8 cellular contexts compared by ENCODE assay signal in genomic region chr6:87588756-87589407, GRCh38. TPM values are rescaled to one million over a fixed set of nuclear protein-coding genes. Genes with fewer than 3 reads are reported as not detected.
DNase-seq lines count a peak whose midpoint lies in the region; ATAC-seq and TF ChIP-seq lines count a peak whose summit lies in the region.

No MANE protein-coding gene starts in this region.

- intact Hi-C loops in activated CD8-positive, alpha-beta T cell treated with anti-CD3 and anti-CD28 coated beads for 36 hours (cut with micrococcal nuclease): no loop called here

- H3K27ac Mint-ChIP-seq in activated CD8-positive, alpha-beta T cell treated with anti-CD3 and anti-CD28 coated beads for 36 hours: peak overlapping the region; percentile 84
- peak overlapping the region; percentile 95 for H3K27ac Mint-ChIP-seq in stimulated activated effector memory CD8-positive, alpha-beta T cell treated with anti-CD3 and anti-CD28 coated beads, Interleukin-12 subunit alpha, Interleukin-12 subunit beta, amount 100 ng/mL, for 72 hours

- peaks cover 3% of the 10 kb centered on the region for H3K4me1 ChIP-seq in iPS-15b (ENCODE audit: control insufficient read depth, insufficient read depth, low read length)

- H3K36me3 ChIP-seq in iPS-15b (ENCODE audit: control insufficient read depth, insufficient read depth, low read length): no peaks in the 10 kb centered on the region

- CTCF ChIA-PET in activated CD8-positive, alpha-beta T cell treated with anti-CD3 and anti-CD28 coated beads for 36 hours (lab: Charles Lee): interaction anchor here (1.0 kb wide), 3 partner anchors 16 to 196 kb away, joined by 3 read pairs; no protein-coding TSS in a partner anchor

- TF ChIP-seq CTCF in HFF-Myc (IDR thresholded peaks at IDR 0.05; ENCODE audit: low read depth, low read length, missing control alignments) (no peak), omental fat pad (IDR thresholded peaks at IDR 0.05) (no peak)
- TF ChIP-seq CTCF in activated CD8-positive, alpha-beta T cell treated with anti-CD3 and anti-CD28 coated beads for 36 hours (IDR thresholded peaks at IDR 0.05): no peak

- H3K4me3 ChIP-seq in HFF-Myc (replicated peaks; ENCODE audit: low read depth, low read length) (peak overlapping the region; percentile 94), iPS-15b (ENCODE audit: low read depth, low read length) (peak overlapping the region; percentile 100)

- H3K27me3 ChIP-seq in iPS-15b (ENCODE audit: control insufficient read depth, insufficient read depth, low read length): no peaks in the 10 kb centered on the region

- POLR2A ChIA-PET in activated CD8-positive, alpha-beta T cell treated with anti-CD3 and anti-CD28 coated beads for 36 hours (lab: Charles Lee): interaction anchor here (1.1 to 2.6 kb wide), 3 partner anchors 8 to 114 kb away, joined by 3 to 9 read pairs (median 6); partner anchors contain the start of gene AKIRIN2

- ATAC-seq in activated CD8-positive, alpha-beta T cell treated with anti-CD3 and anti-CD28 coated beads for 36 hours: no peak
- no peak for ATAC-seq in stimulated activated effector memory CD8-positive, alpha-beta T cell treated with anti-CD3 and anti-CD28 coated beads, Interleukin-12 subunit alpha, Interleukin-12 subunit beta, amount 100 ng/mL, for 72 hours
- ATAC-seq in omental fat pad (ENCODE audit: low FRiP score) (no peak), GM18873 (IDR thresholded peaks at IDR 0.05; ENCODE audit: low FRiP score, unreplicated experiment) (no peak)

- H3K9me3 ChIP-seq in iPS-15b (ENCODE audit: control insufficient read depth, insufficient read depth, low read length): no peaks in the 10 kb centered on the region

- peak overlapping the region; percentile 83 for H3K4me3 Mint-ChIP-seq in activated CD8-positive, alpha-beta T cell treated with anti-CD3 and anti-CD28 coated beads for 36 hours
- H3K4me3 Mint-ChIP-seq in stimulated activated effector memory CD8-positive, alpha-beta T cell treated with anti-CD3 and anti-CD28 coated beads, Interleukin-12 subunit alpha, Interleukin-12 subunit beta, amount 100 ng/mL, for 72 hours: peak overlapping the region; percentile 92

- no peak for DNase-seq in HFF-Myc (ENCODE audit: extremely low read depth, low read depth)
- DNase-seq in activated CD8-positive, alpha-beta T cell treated with anti-CD3 and anti-CD28 coated beads for 36 hours: no peak
- no peak for DNase-seq in stimulated activated effector memory CD8-positive, alpha-beta T cell treated with anti-CD3 and anti-CD28 coated beads, Interleukin-12 subunit alpha, Interleukin-12 subunit beta, amount 100 ng/mL, for 72 hours (ENCODE audit: low spot score in 2 of 2)
- no peak for DNase-seq in omental fat pad (ENCODE audit: low spot score)
- no peak for DNase-seq in HK-2 (ENCODE audit: unreplicated experiment)
- DNase-seq in CD1c-positive myeloid dendritic cell (ENCODE audit: extremely low spot score): no peak

- H3K4me1 Mint-ChIP-seq in activated CD8-positive, alpha-beta T cell treated with anti-CD3 and anti-CD28 coated beads for 36 hours (ENCODE audit: low read depth): peaks cover 59% of the 10 kb centered on the region
- H3K4me1 Mint-ChIP-seq in stimulated activated effector memory CD8-positive, alpha-beta T cell treated with anti-CD3 and anti-CD28 coated beads, Interleukin-12 subunit alpha, Interleukin-12 subunit beta, amount 100 ng/mL, for 72 hours: peaks cover 60% of the 10 kb centered on the region

- H3K36me3 Mint-ChIP-seq in activated CD8-positive, alpha-beta T cell treated with anti-CD3 and anti-CD28 coated beads for 36 hours (ENCODE audit: low read depth): peaks cover 19% of the 10 kb centered on the region
- H3K36me3 Mint-ChIP-seq in stimulated activated effector memory CD8-positive, alpha-beta T cell treated with anti-CD3 and anti-CD28 coated beads, Interleukin-12 subunit alpha, Interleukin-12 subunit beta, amount 100 ng/mL, for 72 hours: peaks cover 9% of the 10 kb centered on the region

- no peaks in the 10 kb centered on the region for H3K27me3 Mint-ChIP-seq in activated CD8-positive, alpha-beta T cell treated with anti-CD3 and anti-CD28 coated beads for 36 hours

- no peaks in the 10 kb centered on the region for H3K9me3 Mint-ChIP-seq in activated CD8-positive, alpha-beta T cell treated with anti-CD3 and anti-CD28 coated beads for 36 hours
- H3K9me3 Mint-ChIP-seq in stimulated activated effector memory CD8-positive, alpha-beta T cell treated with anti-CD3 and anti-CD28 coated beads, Interleukin-12 subunit alpha, Interleukin-12 subunit beta, amount 100 ng/mL, for 72 hours: no peaks in the 10 kb centered on the region

- peak overlapping the region; percentile 84 for H3K9ac ChIP-seq in iPS-15b (ENCODE audit: low read depth, low read length)

RNA-seq across cellular contexts. Expression of gene RARS2, which starts 0.9 kb away (rescaled TPM):
- total RNA-seq in activated CD8-positive, alpha-beta T cell treated with anti-CD3 and anti-CD28 coated beads for 36 hours: 10 to 100 TPM; 17.4 to 20.4 TPM
- total RNA-seq in omental fat pad: 10 to 100 TPM; 21.8 to 43.2 (median 22.9) TPM

RNA-seq across cellular contexts. Expression of gene ORC3, which starts 1.1 kb away (rescaled TPM):
- total RNA-seq in activated CD8-positive, alpha-beta T cell treated with anti-CD3 and anti-CD28 coated beads for 36 hours: 10 to 100 TPM; 35.8 to 36.6 TPM
- 10 to 100 TPM; 11.4 to 21.6 (median 13.9) TPM for total RNA-seq in omental fat pad
